1 cellular context compared by ENCODE assay signal in genomic region chr4:185743722-185744121, GRCh38.
TF ChIP-seq lines count a peak whose summit lies in the region.

No MANE protein-coding gene starts in this region.

TF ChIP-seq in liver, 16 proteins besides CTCF, POLR2A, EP300 and RAD21 (continued from another document):
- no peak for TF ChIP-seq ZBTB33 (IDR thresholded peaks at IDR 0.05)
- TF ChIP-seq NR2F2 (IDR thresholded peaks at IDR 0.05) = no peak
